Comparison of ENCODE assay signal across 25 cellular contexts in the genomic region with DNA sequence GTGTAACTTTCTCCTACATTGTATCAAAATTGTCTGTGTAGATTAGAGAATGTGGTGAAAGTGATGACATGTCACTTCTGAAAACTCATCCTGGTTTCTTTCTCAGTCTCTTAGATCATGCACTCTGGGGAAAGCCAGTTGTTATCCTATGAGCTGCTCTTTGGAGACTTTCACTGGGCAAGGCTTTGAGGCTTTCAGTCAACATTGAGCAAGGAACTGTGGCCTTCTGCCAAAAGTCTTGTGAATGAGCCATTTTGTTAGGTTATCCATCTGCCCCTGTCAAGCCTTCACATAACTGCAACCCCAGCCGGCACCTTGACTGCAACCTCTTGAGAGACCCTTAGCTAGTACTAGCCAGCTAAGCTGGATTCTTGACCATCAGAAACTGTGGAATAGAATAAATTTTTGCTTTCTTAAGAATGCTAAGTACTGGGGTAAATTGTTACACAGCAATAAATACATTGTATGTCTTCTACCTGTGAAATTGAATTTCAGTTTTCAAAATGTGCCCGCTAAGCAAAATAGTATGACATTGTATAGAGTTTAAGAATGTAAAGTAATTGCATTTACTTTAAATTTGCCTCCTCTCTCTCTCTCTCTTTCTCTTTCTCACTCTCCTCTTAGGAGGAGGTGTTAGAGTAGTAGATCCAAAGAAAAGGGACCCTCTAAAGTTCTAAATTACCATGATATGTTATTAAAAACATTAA.
DNase-seq lines count a peak whose midpoint lies in the region; TF ChIP-seq lines count a peak whose summit lies in the region.
"Had no signal": no experiment of that assay in that cellular context is flagged by ENCODE, and none has a peak within 500 bp of the region (broad histone marks: within the 10 kb centered on the region; RNA-seq: fewer than 3 reads in every experiment).

No MANE protein-coding gene starts in this region.

- H3K27me3 ChIP-seq in hepatocyte (no peaks in the 10 kb centered on the region), MM.1S (replicated peaks; ENCODE audit: insufficient read depth, low read length) (no peaks in the 10 kb centered on the region)
- H3K27me3 ChIP-seq: foreskin keratinocyte, neutrophil, sigmoid colon, tibial nerve had no signal

- H3K4me2 ChIP-seq in hepatocyte, result no peak overlapping the region
- H3K4me2 ChIP-seq in MM.1S (ENCODE audit: low read depth, low read length), result no peak overlapping the region

- H3K9ac ChIP-seq in MM.1S (ENCODE audit: low read length), result no peak overlapping the region
- H3K9ac ChIP-seq: GM23248 had no signal

- in situ Hi-C loops in SK-MEL-5 (cut with HindIII; ENCODE audit: low pct_unique_long_range_greater_than_20kb, low sequenced_read_pairs), result no loop called here

- no peak overlapping the region for H3K27ac ChIP-seq in hepatocyte
- no peak overlapping the region for H3K27ac ChIP-seq in MM.1S (ENCODE audit: low read length)
- H3K27ac ChIP-seq: foreskin keratinocyte, GM23248, neutrophil, sigmoid colon, tibial nerve, WERI-Rb-1 had no signal

- peak; percentile 4 for DNase-seq in DMS53 (lab: John Stamatoyannopoulos, UW)
- DNase-seq in DMS53 treated with DMSO at 0.1 percent for 48 hours (lab: John Stamatoyannopoulos, UW; ENCODE audit: unreplicated experiment), result no peak
- peak; percentile 3 for DNase-seq in SK-MEL-5 (ENCODE audit: low read depth, low spot score)
- DNase-seq in hepatocyte (ENCODE audit: low spot score), result peak; percentile 7
- DNase-seq in stromal cell of bone marrow (ENCODE audit: low read depth), result peak; percentile 31
- no peak for DNase-seq in iPS-NIHi7 (ENCODE audit: extremely low spot score)
- no peak for DNase-seq in putamen (ENCODE audit: low spot score)
- DNase-seq in MM.1S, result no peak
- DNase-seq: activated CD4-positive, alpha-beta T cell treated with anti-CD3 and anti-CD28 coated beads, Interleukin-2, amount 10 ng/mL, durations not matched to agents 24 days and 14 days; activated effector memory CD4-positive, alpha-beta T cell treated with Interleukin-2 at 50 U/mL for 16 hours; cortex of kidney; foreskin keratinocyte; GM23248; head of caudate nucleus; midbrain; naive thymus-derived CD4-positive, alpha-beta T cell; NCI-H1092 treated with DMSO at 0.1 percent for 48 hours; NCI-H187 treated with DMSO at 0.1 percent for 48 hours; NCI-H524 treated with DMSO at 0.1 percent for 48 hours; SIG-M5; sigmoid colon; stimulated activated CD4-positive, alpha-beta T cell treated with anti-CD3 and anti-CD28 coated beads, Interleukin-4, amount 100 ng/mL, for 24 hours; WERI-Rb-1 had no signal

- no peaks in the 10 kb centered on the region for H3F3A ChIP-seq in MM.1S (ENCODE audit: insufficient read depth, low read length)

- H3K9me3 ChIP-seq in hepatocyte (ENCODE audit: low read depth) (no peaks in the 10 kb centered on the region), MM.1S (replicated peaks; ENCODE audit: insufficient read depth, low read length) (no peaks in the 10 kb centered on the region)
- H3K9me3 ChIP-seq: neutrophil, sigmoid colon, tibial nerve had no signal

- H2AFZ ChIP-seq in hepatocyte (no peak overlapping the region), MM.1S (ENCODE audit: low read length) (no peak overlapping the region)
- H2AFZ ChIP-seq: GM23248 had no signal

- no peaks in the 10 kb centered on the region for H3K9me2 ChIP-seq in hepatocyte (replicated peaks; ENCODE audit: insufficient read depth)
- H3K9me2 ChIP-seq in MM.1S (replicated peaks; ENCODE audit: insufficient read depth, low read length), result no peaks in the 10 kb centered on the region

- H4K20me1 ChIP-seq in hepatocyte (ENCODE audit: insufficient read depth, poor library complexity, severe bottlenecking), result no peaks in the 10 kb centered on the region
- no peaks in the 10 kb centered on the region for H4K20me1 ChIP-seq in MM.1S (ENCODE audit: insufficient read depth, low read length)

- no peak for TF ChIP-seq CTCF in hepatocyte (IDR thresholded peaks at IDR 0.05; ENCODE audit: poor library complexity)
- no peak for TF ChIP-seq CTCF in MM.1S (IDR thresholded peaks at IDR 0.05; ENCODE audit: low read length)

- H3K4me1 ChIP-seq in hepatocyte (ENCODE audit: insufficient read depth) (no peaks in the 10 kb centered on the region), MM.1S (ENCODE audit: low read length) (no peaks in the 10 kb centered on the region)
- H3K4me1 ChIP-seq: foreskin keratinocyte, sigmoid colon, tibial nerve had no signal

- 88% methylated on average over 2 of the region's 2 CpGs for WGBS in hepatocyte (ENCODE audit: low lambda C conversion rate, missing lambda C conversion rate)

- no peaks in the 10 kb centered on the region for H3K36me3 ChIP-seq in hepatocyte (replicated peaks; ENCODE audit: insufficient read depth, low read depth)
- H3K36me3 ChIP-seq in MM.1S (replicated peaks; ENCODE audit: insufficient read depth, low read length), result no peaks in the 10 kb centered on the region
- H3K36me3 ChIP-seq: neutrophil, sigmoid colon, tibial nerve, WERI-Rb-1 had no signal

- H3K79me2 ChIP-seq in hepatocyte, result no peaks in the 10 kb centered on the region
- H3K79me2 ChIP-seq in MM.1S (ENCODE audit: low read length), result no peaks in the 10 kb centered on the region

- H3K4me3 ChIP-seq in hepatocyte, result no peak overlapping the region
- H3K4me3 ChIP-seq in MM.1S (ENCODE audit: low read length), result no peak overlapping the region
- H3K4me3 ChIP-seq: GM23248, sigmoid colon, tibial nerve had no signal

Comparison
In these comparisons a context has a peak if more than half of its experiments do, and no peak if none do; other contexts are left out.
1. DNase-seq: peak in DMS53 (single experiment), SK-MEL-5 (single experiment), hepatocyte (single experiment) and stromal cell of bone marrow (single experiment); none in DMS53 treated with DMSO at 0.1 percent for 48 hours (single experiment), iPS-NIHi7 (single experiment), putamen (single experiment) and MM.1S (single experiment).